In genomic region chr14:21058903-21059302, GRCh38 we compare ENCODE assay signal across 25 cellular contexts. TPM values are rescaled to one million over a fixed set of nuclear protein-coding genes. Genes with fewer than 3 reads are reported as not detected.
DNase-seq lines count a peak whose midpoint lies in the region; ATAC-seq, FAIRE-seq and TF ChIP-seq lines count a peak whose summit lies in the region.
"Had no signal": no experiment of that assay in that cellular context is flagged by ENCODE, and none has a peak within 500 bp of the region (broad histone marks: within the 10 kb centered on the region; RNA-seq: fewer than 3 reads in every experiment).

No MANE protein-coding gene starts in this region.

- H3K9ac ChIP-seq in HepG2 (ENCODE audit: insufficient read depth, low read depth, low read length): peak overlapping the region; percentile 6; the same call in 1 of the 2 replicates
- no peak overlapping the region for H3K9ac ChIP-seq in smooth muscle cell (ENCODE audit: low read depth)
- H3K9ac ChIP-seq: BLaER1 had no signal

- H3K36me3 ChIP-seq in HepG2 (replicated peaks in 1 of 2; ENCODE audit: control insufficient read depth in 1 of 2, insufficient read depth in 2 of 2, low read length in 2 of 2) (no peaks in the 10 kb centered on the region), right lobe of liver (no peaks in the 10 kb centered on the region), smooth muscle cell (ENCODE audit: low read depth) (no peaks in the 10 kb centered on the region), hepatocyte (replicated peaks; ENCODE audit: insufficient read depth, low read depth) (no peaks in the 10 kb centered on the region)
- H3K36me3 ChIP-seq: BLaER1 had no signal

- intact Hi-C loops in HepG2 (cut with micrococcal nuclease; ENCODE audit: unreplicated experiment) (loop anchor here (5.0 kb wide), 1 partner anchor 377 kb away; the partner anchor contains the start of gene RNASE4), right lobe of liver (cut with DNase I) (loop anchor here in 1 of 2 donors (5.0 kb wide), 1 partner anchor 43 kb away; the partner anchor contains the start of gene TMEM253)

- TF ChIP-seq POLR2A in HepG2 (IDR thresholded peaks at IDR 0.05; ENCODE audit: insufficient read depth in 1 of 2, low read depth in 2 of 2, low read length in 2 of 2) (no peak), right lobe of liver (IDR thresholded peaks at IDR 0.05) (no peak)

- H3K4me3 ChIP-seq in HepG2 (replicated peaks in 1 of 3; ENCODE audit: insufficient read depth in 1 of 3, low read depth in 2 of 3, low read length in 3 of 3): no peak overlapping the region
- H3K4me3 ChIP-seq in right lobe of liver: no peak overlapping the region
- H3K4me3 ChIP-seq in smooth muscle cell: no peak overlapping the region
- no peak overlapping the region for H3K4me3 ChIP-seq in hepatocyte
- H3K4me3 ChIP-seq: A549, BLaER1 had no signal

- TF ChIP-seq CTCF in HepG2 (CRISPR knock-in tag; IDR thresholded peaks at IDR 0.05) (peak; percentile 24; the same call in 1 of the 2 replicates), right lobe of liver (IDR thresholded peaks at IDR 0.05) (no peak), smooth muscle cell (IDR thresholded peaks at IDR 0.05; ENCODE audit: borderline replicate concordance, insufficient read depth, poor library complexity, severe bottlenecking) (no peak), hepatocyte (IDR thresholded peaks at IDR 0.05; ENCODE audit: poor library complexity) (no peak)

- in situ Hi-C loops in HepG2 (cut with HindIII; ENCODE audit: extremely low pct_ligation_motif_present, low pct_unique_long_range_greater_than_20kb): no loop called here

- CTCF ChIA-PET in HepG2 (lab: Yijun Ruan, JAX; ENCODE audit: low intra/inter-chr PET ratio, low total read pairs): interaction anchor here (0.9 to 1.9 kb wide), 2 partner anchors 34 to 44 kb away, joined by 3 to 5 read pairs; no protein-coding TSS in a partner anchor

- H3K4me1 ChIP-seq in HepG2 (ENCODE audit: insufficient read depth, low read length) (peaks cover 99% of the 10 kb centered on the region), right lobe of liver (peaks cover 0 to 60% (median 16%) of the 10 kb centered on the region in 4 donors), smooth muscle cell (ENCODE audit: low read depth) (peaks cover 8% of the 10 kb centered on the region), hepatocyte (ENCODE audit: insufficient read depth) (peaks cover 23% of the 10 kb centered on the region)

- WGBS in HepG2 (ENCODE audit: low lambda C conversion rate): 26% methylated on average over 5 of the region's 5 CpGs
- WGBS in right lobe of liver (ENCODE audit: insufficient coverage, low coverage, low lambda C conversion rate, missing lambda C conversion rate): 60% methylated on average over 2 of the region's 5 CpGs
- WGBS in smooth muscle cell (ENCODE audit: low lambda C conversion rate): 94% methylated on average over 5 of the region's 5 CpGs
- WGBS in hepatocyte (ENCODE audit: low lambda C conversion rate, missing lambda C conversion rate): 85% methylated on average over 5 of the region's 5 CpGs

- no peak overlapping the region for H2AFZ ChIP-seq in HepG2 (ENCODE audit: low read length)
- no peak overlapping the region for H2AFZ ChIP-seq in smooth muscle cell (ENCODE audit: low read depth)
- no peak overlapping the region for H2AFZ ChIP-seq in hepatocyte

- TF ChIP-seq EP300 in HepG2 (IDR thresholded peaks at IDR 0.05; ENCODE audit: low read depth in 2 of 2, low read length in 2 of 2): no peak
- TF ChIP-seq EP300 in HepG2 (CRISPR knock-in tag; IDR thresholded peaks at IDR 0.05; ENCODE audit: borderline replicate concordance): no peak

- H4K20me1 ChIP-seq in HepG2 (ENCODE audit: insufficient read depth, low read length): no peaks in the 10 kb centered on the region
- H4K20me1 ChIP-seq in smooth muscle cell (ENCODE audit: low read depth): no peaks in the 10 kb centered on the region
- H4K20me1 ChIP-seq in hepatocyte (ENCODE audit: insufficient read depth, poor library complexity, severe bottlenecking): no peaks in the 10 kb centered on the region
- H4K20me1 ChIP-seq: BLaER1 had no signal

- H3K79me2 ChIP-seq in HepG2 (ENCODE audit: insufficient read depth, low read length) (no peaks in the 10 kb centered on the region), smooth muscle cell (ENCODE audit: low read depth) (no peaks in the 10 kb centered on the region), hepatocyte (no peaks in the 10 kb centered on the region)

- peak overlapping the region; percentile 43 for H3K27ac ChIP-seq in HepG2 (ENCODE audit: extremely low read length, insufficient read depth, low read length)
- no peak overlapping the region for H3K27ac ChIP-seq in right lobe of liver
- peak overlapping the region; percentile 79 for H3K27ac ChIP-seq in smooth muscle cell (ENCODE audit: low read depth)
- no peak overlapping the region for H3K27ac ChIP-seq in hepatocyte
- H3K27ac ChIP-seq: 22Rv1, A549, BLaER1 had no signal

- peaks cover 11% of the 10 kb centered on the region for H3F3A ChIP-seq in smooth muscle cell (ENCODE audit: low read depth)

- TF ChIP-seq RAD21 in HepG2 (CRISPR knock-in tag; IDR thresholded peaks at IDR 0.05): no peak

- ATAC-seq in HepG2: no peak
- ATAC-seq in right lobe of liver: no peak
- peak; percentile 12 for ATAC-seq in esophagus mucosa
- no peak for ATAC-seq in HG03139 (IDR thresholded peaks at IDR 0.05; ENCODE audit: unreplicated experiment)
- ATAC-seq: A549, HCT116 had no signal

- H3K9me2 ChIP-seq in hepatocyte (replicated peaks; ENCODE audit: insufficient read depth): no peaks in the 10 kb centered on the region

- BruUV-seq in HepG2 (replicated peaks; lab: Mats Ljungman, UMichigan): no TSS peak

- H3K27me3 ChIP-seq in HepG2 (ENCODE audit: control insufficient read depth in 1 of 2, insufficient read depth in 2 of 2, low read length in 2 of 2): no peaks in the 10 kb centered on the region
- H3K27me3 ChIP-seq in right lobe of liver: no peaks in the 10 kb centered on the region
- H3K27me3 ChIP-seq in smooth muscle cell (ENCODE audit: low read depth): no peaks in the 10 kb centered on the region
- H3K27me3 ChIP-seq in hepatocyte: no peaks in the 10 kb centered on the region
- H3K27me3 ChIP-seq: BLaER1 had no signal

- no peak for DNase-seq in HepG2 (ENCODE audit: low spot score)
- DNase-seq in right lobe of liver: no peak
- DNase-seq in smooth muscle cell (lab: John Stamatoyannopoulos, UW; ENCODE audit: unreplicated experiment): no peak
- DNase-seq in hepatocyte (ENCODE audit: low spot score): no peak
- DNase-seq in T1000 (lab: John Stamatoyannopoulos, UW): no peak
- DNase-seq: CD4-positive, alpha-beta memory T cell; DMS153; DMS79; GDM1; GOT3; H7; HFFc6 had no signal

- POLR2A ChIA-PET in HepG2 (lab: Yijun Ruan, JAX): interaction anchor here (1.3 to 4.3 kb wide), 3 partner anchors 10 to 44 kb away, joined by 7 to 77 read pairs (median 7); partner anchors contain the start of gene ARHGEF40

- H3K4me2 ChIP-seq in HepG2 (ENCODE audit: low read depth, low read length) (peak overlapping the region; percentile 19; the same call in 1 of the 2 replicates), smooth muscle cell (no peak overlapping the region), hepatocyte (no peak overlapping the region)
- H3K4me2 ChIP-seq: A549, BLaER1 had no signal

- no peak for FAIRE-seq in HepG2 (lab: Jason Lieb, UNC)
- FAIRE-seq: A549, GM12892, GM18507, HTR-8/SVneo had no signal

- H3K9me3 ChIP-seq in HepG2 (ENCODE audit: low read length): no peaks in the 10 kb centered on the region
- H3K9me3 ChIP-seq in right lobe of liver: no peaks in the 10 kb centered on the region
- H3K9me3 ChIP-seq in smooth muscle cell (replicated peaks; ENCODE audit: low read depth): no peaks in the 10 kb centered on the region
- H3K9me3 ChIP-seq in hepatocyte (ENCODE audit: low read depth): no peaks in the 10 kb centered on the region
- H3K9me3 ChIP-seq: A549, BLaER1 had no signal

RNA-seq across cellular contexts. Expression of gene RNASE8, which starts 1.3 kb away (rescaled TPM):
- total RNA-seq in HepG2 (2016; rRNA removed; fragmentation: Illumina TruSeq; extraction: Trizol): not detected in 2 replicates
- total RNA-seq in HepG2 (2016; cell fraction: cytosol; rRNA removed; fragmentation: Illumina TruSeq; extraction: Trizol; ENCODE audit: low read depth): not detected in 2 replicates
- total RNA-seq in HepG2 (2016; cell fraction: insoluble cytoplasmic fraction; rRNA removed; fragmentation: Illumina TruSeq; extraction: Trizol): not detected in 2 replicates
- not detected in 2 replicates for total RNA-seq in HepG2 (2016; cell fraction: membrane; rRNA removed; fragmentation: Illumina TruSeq; extraction: Trizol)
- not detected in 2 replicates for total RNA-seq in HepG2 (2016; cell fraction: nucleus; rRNA removed; fragmentation: Illumina TruSeq; extraction: Trizol)
- not detected in 2 replicates for polyA plus RNA-seq in HepG2 (2011; rRNA removed)
- not detected in 2 replicates for polyA plus RNA-seq in HepG2 (2011; cell fraction: cytosol; rRNA removed)
- not detected in 2 replicates for polyA plus RNA-seq in HepG2 (2011; cell fraction: nucleus; rRNA removed)
- not detected in 2 replicates for polyA plus RNA-seq in HepG2 (2012)
- polyA plus RNA-seq in HepG2 (2016; cell fraction: cytosol; fragmentation: Illumina TruSeq; extraction: Trizol; ENCODE audit: low read depth): not detected in 2 replicates
- polyA plus RNA-seq in HepG2 (2016; cell fraction: insoluble cytoplasmic fraction; fragmentation: Illumina TruSeq; extraction: Trizol; ENCODE audit: low read depth): not detected in 2 replicates
- polyA plus RNA-seq in HepG2 (2016; cell fraction: membrane; fragmentation: Illumina TruSeq; extraction: Trizol; ENCODE audit: low read depth): not detected in 2 replicates
- not detected in 2 replicates for polyA plus RNA-seq in HepG2 (2016; cell fraction: nucleus; fragmentation: Illumina TruSeq; extraction: Trizol; ENCODE audit: insufficient read depth, low read depth)
- not detected in 2 replicates for polyA minus RNA-seq in HepG2 (2011; rRNA and poly(A)+ RNA removed; ENCODE audit: low replicate concordance)
- polyA minus RNA-seq in HepG2 (2011; cell fraction: cytosol; rRNA and poly(A)+ RNA removed): not detected in 2 replicates
- polyA minus RNA-seq in HepG2 (2011; cell fraction: nucleus; rRNA and poly(A)+ RNA removed): not detected in 2 replicates
- not detected for total RNA-seq in right lobe of liver
- total RNA-seq in esophagus mucosa: not detected
- not detected in 2 replicates for total RNA-seq in smooth muscle cell
- polyA plus RNA-seq in smooth muscle cell: not detected in 2 replicates
- total RNA-seq in hepatocyte: not detected in 2 replicates
- polyA plus RNA-seq in hepatocyte: not detected in 2 replicates
- total RNA-seq: CD4-positive, alpha-beta memory T cell; Daoy; H7; HFFc6 had no signal
- polyA plus RNA-seq: A549; AG04450; CD14-positive monocyte; CD4-positive, alpha-beta memory T cell; IgD-negative memory B cell had no signal

RNA-seq across cellular contexts. Expression of gene ARHGEF40, which starts 11.2 kb away (rescaled TPM):
- total RNA-seq in HepG2 (2016; rRNA removed; fragmentation: Illumina TruSeq; extraction: Trizol) (18.5 and 28.1 TPM in 2 replicates), right lobe of liver (10 to 100 TPM; 17.1 to 35.8 (median 25.1) TPM), esophagus mucosa (2.3 TPM), smooth muscle cell (53.1 and 74.4 TPM in 2 replicates), hepatocyte (36.0 and 53.7 TPM in 2 replicates)
- total RNA-seq in HepG2 (2016; cell fraction: cytosol; rRNA removed; fragmentation: Illumina TruSeq; extraction: Trizol; ENCODE audit: low read depth): 5.0 and 7.1 TPM in 2 replicates
- 15.0 and 26.8 TPM in 2 replicates for total RNA-seq in HepG2 (2016; cell fraction: insoluble cytoplasmic fraction; rRNA removed; fragmentation: Illumina TruSeq; extraction: Trizol)
- total RNA-seq in HepG2 (2016; cell fraction: membrane; rRNA removed; fragmentation: Illumina TruSeq; extraction: Trizol): 8.4 and 8.6 TPM in 2 replicates
- total RNA-seq in HepG2 (2016; cell fraction: nucleus; rRNA removed; fragmentation: Illumina TruSeq; extraction: Trizol): 32.3 and 36.7 TPM in 2 replicates
- polyA plus RNA-seq in HepG2 (2011; rRNA removed) (78.1 and 97.1 TPM in 2 replicates), smooth muscle cell (67.8 and 73.5 TPM in 2 replicates), hepatocyte (36.7 and 38.1 TPM in 2 replicates)
- polyA plus RNA-seq in HepG2 (2011; cell fraction: cytosol; rRNA removed): 47.9 and 68.0 TPM in 2 replicates
- polyA plus RNA-seq in HepG2 (2011; cell fraction: nucleus; rRNA removed): 243 and 248 TPM in 2 replicates
- 34.1 and 49.5 TPM in 2 replicates for polyA plus RNA-seq in HepG2 (2012)
- polyA plus RNA-seq in HepG2 (2016; cell fraction: cytosol; fragmentation: Illumina TruSeq; extraction: Trizol; ENCODE audit: low read depth): 2.9 and 3.7 TPM in 2 replicates
- 13.8 and 18.7 TPM in 2 replicates for polyA plus RNA-seq in HepG2 (2016; cell fraction: insoluble cytoplasmic fraction; fragmentation: Illumina TruSeq; extraction: Trizol; ENCODE audit: low read depth)
- polyA plus RNA-seq in HepG2 (2016; cell fraction: membrane; fragmentation: Illumina TruSeq; extraction: Trizol; ENCODE audit: low read depth): 5.9 and 7.3 TPM in 2 replicates
- 69.4 and 77.3 TPM in 2 replicates for polyA plus RNA-seq in HepG2 (2016; cell fraction: nucleus; fragmentation: Illumina TruSeq; extraction: Trizol; ENCODE audit: insufficient read depth, low read depth)
- 29.6 and 155 TPM in 2 replicates for polyA minus RNA-seq in HepG2 (2011; rRNA and poly(A)+ RNA removed; ENCODE audit: low replicate concordance)
- 32.6 and 33.5 TPM in 2 replicates for polyA minus RNA-seq in HepG2 (2011; cell fraction: cytosol; rRNA and poly(A)+ RNA removed)
- polyA minus RNA-seq in HepG2 (2011; cell fraction: nucleus; rRNA and poly(A)+ RNA removed): 71.0 and 71.2 TPM in 2 replicates
- polyA plus RNA-seq: IgD-negative memory B cell had no signal

RNA-seq across cellular contexts. Expression of gene RNASE7, which starts 16.7 kb away (rescaled TPM):
- total RNA-seq in HepG2 (2016; rRNA removed; fragmentation: Illumina TruSeq; extraction: Trizol) (not detected in 2 replicates), right lobe of liver (under 1 TPM in 3 of 6 experiments, not detected in 3; 0.18 to 0.31 (median 0.22) TPM), esophagus mucosa (2.7 TPM), smooth muscle cell (1.4 and 4.1 TPM in 2 replicates), hepatocyte (not detected in 2 replicates)
- not detected in 2 replicates for total RNA-seq in HepG2 (2016; cell fraction: cytosol; rRNA removed; fragmentation: Illumina TruSeq; extraction: Trizol; ENCODE audit: low read depth)
- total RNA-seq in HepG2 (2016; cell fraction: insoluble cytoplasmic fraction; rRNA removed; fragmentation: Illumina TruSeq; extraction: Trizol): not detected in 2 replicates
- total RNA-seq in HepG2 (2016; cell fraction: membrane; rRNA removed; fragmentation: Illumina TruSeq; extraction: Trizol): not detected in 2 replicates
- total RNA-seq in HepG2 (2016; cell fraction: nucleus; rRNA removed; fragmentation: Illumina TruSeq; extraction: Trizol): not detected in 2 replicates
- polyA plus RNA-seq in HepG2 (2011; rRNA removed) (0.04 and 0.17 TPM in 2 replicates), smooth muscle cell (0.66 and 0.93 TPM in 2 replicates), hepatocyte (not detected in 2 replicates)
- 0.04 and 0.06 TPM in 2 replicates for polyA plus RNA-seq in HepG2 (2011; cell fraction: cytosol; rRNA removed)
- polyA plus RNA-seq in HepG2 (2011; cell fraction: nucleus; rRNA removed): 0.23 and 0.42 TPM in 2 replicates
- 0.41 and 1.6 TPM in 2 replicates for polyA plus RNA-seq in HepG2 (2012)
- polyA plus RNA-seq in HepG2 (2016; cell fraction: cytosol; fragmentation: Illumina TruSeq; extraction: Trizol; ENCODE audit: low read depth): not detected in 2 replicates
- polyA plus RNA-seq in HepG2 (2016; cell fraction: insoluble cytoplasmic fraction; fragmentation: Illumina TruSeq; extraction: Trizol; ENCODE audit: low read depth): not detected in 2 replicates
- not detected in 2 replicates for polyA plus RNA-seq in HepG2 (2016; cell fraction: membrane; fragmentation: Illumina TruSeq; extraction: Trizol; ENCODE audit: low read depth)
- not detected in 2 replicates for polyA plus RNA-seq in HepG2 (2016; cell fraction: nucleus; fragmentation: Illumina TruSeq; extraction: Trizol; ENCODE audit: insufficient read depth, low read depth)
- polyA minus RNA-seq in HepG2 (2011; rRNA and poly(A)+ RNA removed; ENCODE audit: low replicate concordance): not detected in 2 replicates
- not detected in 2 replicates for polyA minus RNA-seq in HepG2 (2011; cell fraction: cytosol; rRNA and poly(A)+ RNA removed)
- not detected in 2 replicates for polyA minus RNA-seq in HepG2 (2011; cell fraction: nucleus; rRNA and poly(A)+ RNA removed)
- total RNA-seq: CD4-positive, alpha-beta memory T cell; Daoy; H7; HFFc6 had no signal
- polyA plus RNA-seq: A549; AG04450; CD14-positive monocyte; CD4-positive, alpha-beta memory T cell; IgD-negative memory B cell had no signal

RNA-seq across cellular contexts. Expression of gene RNASE13, which starts 24.3 kb away (rescaled TPM):
- not detected in 2 replicates for total RNA-seq in HepG2 (2016; rRNA removed; fragmentation: Illumina TruSeq; extraction: Trizol)
- total RNA-seq in HepG2 (2016; cell fraction: cytosol; rRNA removed; fragmentation: Illumina TruSeq; extraction: Trizol; ENCODE audit: low read depth): not detected in 2 replicates
- not detected in 2 replicates for total RNA-seq in HepG2 (2016; cell fraction: insoluble cytoplasmic fraction; rRNA removed; fragmentation: Illumina TruSeq; extraction: Trizol)
- total RNA-seq in HepG2 (2016; cell fraction: membrane; rRNA removed; fragmentation: Illumina TruSeq; extraction: Trizol): not detected in 2 replicates
- not detected in 2 replicates for total RNA-seq in HepG2 (2016; cell fraction: nucleus; rRNA removed; fragmentation: Illumina TruSeq; extraction: Trizol)
- polyA plus RNA-seq in HepG2 (2011; rRNA removed): 1.0 and 1.4 TPM in 2 replicates
- 0.10 and 0.17 TPM in 2 replicates for polyA plus RNA-seq in HepG2 (2011; cell fraction: cytosol; rRNA removed)
- polyA plus RNA-seq in HepG2 (2011; cell fraction: nucleus; rRNA removed): 3.5 and 4.0 TPM in 2 replicates
- polyA plus RNA-seq in HepG2 (2012): 0.65 and 2.3 TPM in 2 replicates
- polyA plus RNA-seq in HepG2 (2016; cell fraction: cytosol; fragmentation: Illumina TruSeq; extraction: Trizol; ENCODE audit: low read depth): not detected in 2 replicates
- not detected in 2 replicates for polyA plus RNA-seq in HepG2 (2016; cell fraction: insoluble cytoplasmic fraction; fragmentation: Illumina TruSeq; extraction: Trizol; ENCODE audit: low read depth)
- not detected in 2 replicates for polyA plus RNA-seq in HepG2 (2016; cell fraction: membrane; fragmentation: Illumina TruSeq; extraction: Trizol; ENCODE audit: low read depth)
- polyA plus RNA-seq in HepG2 (2016; cell fraction: nucleus; fragmentation: Illumina TruSeq; extraction: Trizol; ENCODE audit: insufficient read depth, low read depth): 0.49 TPM in 1 of 2 replicates, not detected in the other
- polyA minus RNA-seq in HepG2 (2011; rRNA and poly(A)+ RNA removed; ENCODE audit: low replicate concordance): not detected in 2 replicates
- polyA minus RNA-seq in HepG2 (2011; cell fraction: cytosol; rRNA and poly(A)+ RNA removed): not detected in 2 replicates
- 1.6 and 2.2 TPM in 2 replicates for polyA minus RNA-seq in HepG2 (2011; cell fraction: nucleus; rRNA and poly(A)+ RNA removed)
- total RNA-seq in right lobe of liver: not detected
- total RNA-seq in esophagus mucosa: not detected
- not detected in 2 replicates for total RNA-seq in smooth muscle cell
- polyA plus RNA-seq in smooth muscle cell: 0.25 TPM in 1 of 2 replicates, not detected in the other
- not detected in 2 replicates for total RNA-seq in hepatocyte
- polyA plus RNA-seq in hepatocyte: not detected in 2 replicates
- total RNA-seq: CD4-positive, alpha-beta memory T cell; Daoy; H7; HFFc6 had no signal
- polyA plus RNA-seq: A549; AG04450; CD14-positive monocyte; CD4-positive, alpha-beta memory T cell; IgD-negative memory B cell had no signal

RNA-seq across cellular contexts. Expression of gene TPPP2, which starts 28.9 kb away (rescaled TPM):
- total RNA-seq in HepG2 (2016; rRNA removed; fragmentation: Illumina TruSeq; extraction: Trizol) (0.58 and 0.63 TPM in 2 replicates), right lobe of liver (1 to 10 TPM in 3 of 6 experiments, under 1 TPM in 3; 0.24 to 3.4 (median 1.6) TPM), esophagus mucosa (not detected), smooth muscle cell (1.2 TPM in 1 of 2 replicates, not detected in the other), hepatocyte (not detected in 2 replicates)
- total RNA-seq in HepG2 (2016; cell fraction: cytosol; rRNA removed; fragmentation: Illumina TruSeq; extraction: Trizol; ENCODE audit: low read depth): not detected in 2 replicates
- total RNA-seq in HepG2 (2016; cell fraction: insoluble cytoplasmic fraction; rRNA removed; fragmentation: Illumina TruSeq; extraction: Trizol): 0.89 and 1.0 TPM in 2 replicates
- total RNA-seq in HepG2 (2016; cell fraction: membrane; rRNA removed; fragmentation: Illumina TruSeq; extraction: Trizol): 0.72 and 1.5 TPM in 2 replicates
- total RNA-seq in HepG2 (2016; cell fraction: nucleus; rRNA removed; fragmentation: Illumina TruSeq; extraction: Trizol): 1.1 and 1.4 TPM in 2 replicates
- polyA plus RNA-seq in HepG2 (2011; rRNA removed) (1.7 and 4.2 TPM in 2 replicates), smooth muscle cell (0.65 and 0.70 TPM in 2 replicates), hepatocyte (not detected in 2 replicates)
- 1.2 and 2.2 TPM in 2 replicates for polyA plus RNA-seq in HepG2 (2011; cell fraction: cytosol; rRNA removed)
- polyA plus RNA-seq in HepG2 (2011; cell fraction: nucleus; rRNA removed): 4.3 and 5.0 TPM in 2 replicates
- polyA plus RNA-seq in HepG2 (2012): 1.6 and 3.7 TPM in 2 replicates
- 0.58 and 0.72 TPM in 2 replicates for polyA plus RNA-seq in HepG2 (2016; cell fraction: cytosol; fragmentation: Illumina TruSeq; extraction: Trizol; ENCODE audit: low read depth)
- polyA plus RNA-seq in HepG2 (2016; cell fraction: insoluble cytoplasmic fraction; fragmentation: Illumina TruSeq; extraction: Trizol; ENCODE audit: low read depth): 0.66 and 1.7 TPM in 2 replicates
- 0.56 and 0.69 TPM in 2 replicates for polyA plus RNA-seq in HepG2 (2016; cell fraction: membrane; fragmentation: Illumina TruSeq; extraction: Trizol; ENCODE audit: low read depth)
- 0.44 and 2.4 TPM in 2 replicates for polyA plus RNA-seq in HepG2 (2016; cell fraction: nucleus; fragmentation: Illumina TruSeq; extraction: Trizol; ENCODE audit: insufficient read depth, low read depth)
- 2.2 TPM in 1 of 2 replicates, not detected in the other for polyA minus RNA-seq in HepG2 (2011; rRNA and poly(A)+ RNA removed; ENCODE audit: low replicate concordance)
- polyA minus RNA-seq in HepG2 (2011; cell fraction: cytosol; rRNA and poly(A)+ RNA removed): 1.1 and 1.9 TPM in 2 replicates
- 4.1 and 4.7 TPM in 2 replicates for polyA minus RNA-seq in HepG2 (2011; cell fraction: nucleus; rRNA and poly(A)+ RNA removed)
- total RNA-seq: CD4-positive, alpha-beta memory T cell; Daoy; H7; HFFc6 had no signal
- polyA plus RNA-seq: A549; AG04450; CD14-positive monocyte; CD4-positive, alpha-beta memory T cell; IgD-negative memory B cell had no signal

Comparison
In these comparisons a context has a peak if more than half of its experiments do, and no peak if none do; other contexts are left out.
1. H3K27ac ChIP-seq: peak in HepG2 (single experiment) and smooth muscle cell (single experiment); none in right lobe of liver (0 of 3) and hepatocyte (single experiment).